8 cellular contexts compared by ENCODE assay signal in the genomic region with DNA sequence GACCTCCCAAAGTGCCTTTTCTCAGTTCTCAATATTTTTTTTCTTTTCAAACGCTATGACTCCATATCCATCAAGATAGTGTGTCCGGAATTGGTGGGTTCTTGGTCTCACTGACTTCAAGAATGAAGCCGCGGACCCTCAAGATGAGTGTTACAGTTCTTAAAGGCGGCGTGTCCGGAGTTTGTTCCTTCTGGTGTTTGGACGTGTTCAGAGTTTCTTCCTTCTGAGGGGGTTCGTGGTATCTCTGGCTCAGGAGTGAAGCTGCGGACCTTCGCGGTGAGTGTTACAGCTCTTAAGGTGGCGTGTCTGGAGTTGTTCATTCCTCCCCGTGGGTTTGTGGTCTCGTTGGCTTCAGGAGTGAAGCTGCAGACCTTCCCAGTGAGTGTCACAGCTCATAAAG.
A peak's percentile ranks its signal among the peaks of the same experiment; 100 is the strongest.
DNase-seq lines count a peak whose midpoint lies in the region; ATAC-seq, FAIRE-seq and TF ChIP-seq lines count a peak whose summit lies in the region.
"Not testable (repeated sequence)": the region's sequence is repeated elsewhere in the genome, so short reads cannot be mapped to it uniquely, and the experiment has no call there.

No MANE protein-coding gene starts in this region.

- not testable (repeated sequence) for H3K4ac ChIP-seq in mesenchymal stem cell (ENCODE audit: low read depth in 1 of 2, low read length in 2 of 2); neuronal stem cell (ENCODE audit: low read length)

- not testable (repeated sequence) for H3K9me3 ChIP-seq in Caco-2; astrocyte (ENCODE audit: insufficient read depth, low read depth, low read length); K562 (replicated peaks; ENCODE audit: control insufficient read depth, insufficient read depth, low read depth, low read length); right atrium auricular region; mesenchymal stem cell (ENCODE audit: control insufficient read depth, low read length); neural progenitor cell (ENCODE audit: low read depth); neuronal stem cell (replicated peaks in 1 of 2; ENCODE audit: control insufficient read depth in 2 of 2, insufficient read depth in 1 of 2, low read depth in 1 of 2, low read length in 2 of 2)

- ATAC-seq in K562 = not testable (repeated sequence)

- H4K20me1 ChIP-seq in astrocyte (ENCODE audit: insufficient read depth, low read length); K562 (replicated peaks; ENCODE audit: control insufficient read depth, insufficient read depth, low read length); neural progenitor cell (ENCODE audit: low read depth): not testable (repeated sequence)

- not testable (repeated sequence) for H3K18ac ChIP-seq in mesenchymal stem cell (ENCODE audit: low read depth in 1 of 2, low read length in 2 of 2); neuronal stem cell (ENCODE audit: low read length)

- H2AK5ac ChIP-seq in mesenchymal stem cell (ENCODE audit: low read length, severe bottlenecking) = not testable (repeated sequence)
- H2AK5ac ChIP-seq in neuronal stem cell (ENCODE audit: low read depth, low read length) = peak overlapping the region; percentile 32

- not testable (repeated sequence) for H2BK5ac ChIP-seq in mesenchymal stem cell (ENCODE audit: low read depth, low read length, poor library complexity, severe bottlenecking); neuronal stem cell (ENCODE audit: low read length)

- H3K27me3 Mint-ChIP-seq in Caco-2 (ENCODE audit: insufficient read depth, unreplicated experiment); astrocyte (ENCODE audit: low read depth, unreplicated experiment); nephron progenitor cell (ENCODE audit: low read depth, poor library complexity): not testable (repeated sequence)
- peaks cover 12% of the 10 kb centered on the region for H3K27me3 Mint-ChIP-seq in neural progenitor cell (ENCODE audit: insufficient read depth, low read depth)

- intact Hi-C loops in Caco-2 (cut with micrococcal nuclease; ENCODE audit: unreplicated experiment); K562 (cut with micrococcal nuclease): not testable (repeated sequence)

- not testable (repeated sequence) for H3K4me3 Mint-ChIP-seq in Caco-2 (ENCODE audit: unreplicated experiment); astrocyte (ENCODE audit: unreplicated experiment); nephron progenitor cell
- peak overlapping the region; percentile 41 for H3K4me3 Mint-ChIP-seq in neural progenitor cell

- POLR2A ChIA-PET in Caco-2 (lab: Charles Lee); K562 (lab: Yijun Ruan, JAX): not testable (repeated sequence)

- in situ Hi-C loops in K562 (cut with MboI) = not testable (repeated sequence)

- 65% methylated on average over 10 of the region's 15 CpGs for WGBS in K562 (ENCODE audit: insufficient coverage, low coverage, missing lambda C conversion rate)
- WGBS in mesenchymal stem cell = 97% methylated on average over 15 of the region's 15 CpGs
- no CpG with 5 or more reads among the region's 15 CpGs for WGBS in neuronal stem cell (ENCODE audit: extremely low coverage in 2 of 2, insufficient read length in 2 of 2, insufficient replicate concordance in 1 of 2), 2 donors

- H3K79me1 ChIP-seq in mesenchymal stem cell (replicated peaks; ENCODE audit: low read length, poor library complexity, severe bottlenecking); neuronal stem cell (ENCODE audit: low read depth, low read length): not testable (repeated sequence)

- FAIRE-seq in astrocyte (lab: Jason Lieb, UNC); K562 (lab: Jason Lieb, UNC): not testable (repeated sequence)

- not testable (repeated sequence) for H3K9ac ChIP-seq in astrocyte (ENCODE audit: low read length); K562 (ENCODE audit: insufficient read depth in 1 of 2, low read depth in 2 of 2, low read length in 2 of 2); mesenchymal stem cell (ENCODE audit: low read length); neural progenitor cell; neuronal stem cell (ENCODE audit: low read depth, low read length, poor library complexity)

- TF ChIP-seq EP300 in K562 (IDR thresholded peaks at IDR 0.05; ENCODE audit: low read length) = not testable (repeated sequence)

- H3K4me2 ChIP-seq in astrocyte (ENCODE audit: low read length); K562 (ENCODE audit: insufficient read depth, low read length); mesenchymal stem cell (ENCODE audit: low read length, poor library complexity, severe bottlenecking); neural progenitor cell; neuronal stem cell (ENCODE audit: insufficient read depth, low read length, poor library complexity, severe bottlenecking): not testable (repeated sequence)

- not testable (repeated sequence) for H2BK120ac ChIP-seq in mesenchymal stem cell (ENCODE audit: low read depth, low read length); neuronal stem cell (ENCODE audit: low read depth, low read length)

- H2BK15ac ChIP-seq in mesenchymal stem cell (ENCODE audit: low read depth, poor library complexity, severe bottlenecking) = peak overlapping the region; percentile 19
- H2BK15ac ChIP-seq in neuronal stem cell (ENCODE audit: low read length) = not testable (repeated sequence)

- not testable (repeated sequence) for H3K9me3 Mint-ChIP-seq in Caco-2 (ENCODE audit: unreplicated experiment); astrocyte (ENCODE audit: unreplicated experiment); neural progenitor cell
- H3K9me3 Mint-ChIP-seq in nephron progenitor cell = peaks cover 26% of the 10 kb centered on the region

- not testable (repeated sequence) for H3K79me2 ChIP-seq in astrocyte (ENCODE audit: insufficient read depth, low read length); K562 (ENCODE audit: control insufficient read depth, insufficient read depth, low read length); neural progenitor cell (ENCODE audit: low read depth)

- not testable (repeated sequence) for H3K4me3 ChIP-seq in Caco-2 (ENCODE audit: low read depth, low read length); astrocyte (ENCODE audit: insufficient read depth, low read depth, low read length); K562; right atrium auricular region; mesenchymal stem cell (ENCODE audit: insufficient read depth in 1 of 2, low read depth in 1 of 2, low read length in 2 of 2); neural progenitor cell; neuronal stem cell (ENCODE audit: low read length in 2 of 2)

- not testable (repeated sequence) for TF ChIP-seq CTCF in Caco-2 (IDR thresholded peaks at IDR 0.05; ENCODE audit: insufficient read depth in 1 of 2, low read depth in 1 of 2, low read length in 1 of 2, severe bottlenecking in 1 of 2, unreplicated experiment in 1 of 2); astrocyte (IDR thresholded peaks at IDR 0.05; ENCODE audit: insufficient read depth, low read depth, low read length); K562 (IDR thresholded peaks at IDR 0.05 in 2 of 3, conservative IDR thresholded peaks at IDR 0.05 in 1 of 3; ENCODE audit: insufficient read depth in 2 of 3, low read depth in 1 of 3, low read length in 3 of 3); right atrium auricular region (IDR thresholded peaks at IDR 0.05); nephron progenitor cell (IDR thresholded peaks at IDR 0.05); neural progenitor cell (IDR thresholded peaks at IDR 0.05)

- CTCF ChIA-PET in Caco-2 (lab: Charles Lee); K562 (lab: Yijun Ruan, JAX; ENCODE audit: low intra/inter-chr PET ratio): not testable (repeated sequence)

- not testable (repeated sequence) for H3K36me3 ChIP-seq in Caco-2 (ENCODE audit: control insufficient read depth, insufficient read depth, low read length); astrocyte (ENCODE audit: insufficient read depth, low read length); K562 (ENCODE audit: control insufficient read depth, insufficient read depth, low read length); right atrium auricular region; mesenchymal stem cell (ENCODE audit: control insufficient read depth in 1 of 2, insufficient read depth in 2 of 2, low read depth in 1 of 2, low read length in 2 of 2); neural progenitor cell; neuronal stem cell (replicated peaks in 1 of 2; ENCODE audit: control insufficient read depth in 2 of 2, insufficient read depth in 2 of 2, low read length in 2 of 2)

- BruUV-seq in Caco-2 (replicated peaks; lab: Mats Ljungman, UMichigan) (TSS peak; percentile 90), K562 (replicated peaks; lab: Mats Ljungman, UMichigan) (TSS peak; percentile 79)

- DNase-seq in Caco-2; astrocyte (ENCODE audit: low read depth); K562 (ENCODE audit: extremely low read depth in 1 of 4, low spot score in 3 of 4); mesenchymal stem cell; nephron progenitor cell; neural progenitor cell (ENCODE audit: low spot score); neuronal stem cell (ENCODE audit: low spot score): not testable (repeated sequence)
- DNase-seq in right atrium auricular region (ENCODE audit: low spot score) = peak; percentile 50

- H3K9me1 ChIP-seq in K562 (ENCODE audit: control insufficient read depth, insufficient read depth, low read length) = not testable (repeated sequence)

- H3K36me3 Mint-ChIP-seq in Caco-2 (ENCODE audit: insufficient read depth, unreplicated experiment); astrocyte (ENCODE audit: low read depth, unreplicated experiment); nephron progenitor cell (ENCODE audit: low read depth); neural progenitor cell: not testable (repeated sequence)

- not testable (repeated sequence) for H3K4me1 Mint-ChIP-seq in Caco-2 (ENCODE audit: low read depth, unreplicated experiment); astrocyte (ENCODE audit: low read depth, unreplicated experiment)
- H3K4me1 Mint-ChIP-seq in nephron progenitor cell (peaks cover 18% of the 10 kb centered on the region), neural progenitor cell (peaks cover 19% of the 10 kb centered on the region)

- H3K27me3 ChIP-seq in Caco-2 (replicated peaks; ENCODE audit: control insufficient read depth, insufficient read depth, low read length); astrocyte (ENCODE audit: insufficient read depth, low read length); K562 (ENCODE audit: control insufficient read depth in 2 of 2, insufficient read depth in 2 of 2, low read length in 2 of 2); right atrium auricular region; mesenchymal stem cell (ENCODE audit: control insufficient read depth in 1 of 2, insufficient read depth in 1 of 2, low read length in 2 of 2); neural progenitor cell; neuronal stem cell (ENCODE audit: control insufficient read depth in 3 of 3, insufficient read depth in 3 of 3, low read depth in 1 of 3, low read length in 3 of 3): not testable (repeated sequence)

- TF ChIP-seq RAD21 in K562 (CRISPR knock-in tag; conservative IDR thresholded peaks at IDR 0.05 in 1 of 2, IDR thresholded peaks at IDR 0.05 in 1 of 2) = not testable (repeated sequence)

- not testable (repeated sequence) for H3K14ac ChIP-seq in mesenchymal stem cell (ENCODE audit: low read length in 2 of 2); neuronal stem cell (ENCODE audit: low read length)

- not testable (repeated sequence) for H3K4me1 ChIP-seq in Caco-2; astrocyte (ENCODE audit: insufficient read depth, low read length); K562 (replicated peaks in 1 of 2; ENCODE audit: control insufficient read depth in 2 of 2, insufficient read depth in 2 of 2, low read length in 2 of 2); mesenchymal stem cell (ENCODE audit: control insufficient read depth, insufficient read depth, low read depth, low read length); neuronal stem cell (ENCODE audit: control insufficient read depth in 2 of 2, insufficient read depth in 1 of 2, low read depth in 1 of 2, low read length in 2 of 2)
- H3K4me1 ChIP-seq in right atrium auricular region (peaks cover 0 to 15% of the 10 kb centered on the region in 2 donors), neural progenitor cell (peaks cover 13% of the 10 kb centered on the region)

- H2BK12ac ChIP-seq in mesenchymal stem cell (ENCODE audit: low read length in 2 of 2); neuronal stem cell (ENCODE audit: low read length): not testable (repeated sequence)

- H3K27ac ChIP-seq in astrocyte (ENCODE audit: low read depth, low read length); K562 (ENCODE audit: extremely low read depth, low read depth, low read length); right atrium auricular region; mesenchymal stem cell (ENCODE audit: low read length, poor library complexity, severe bottlenecking); neural progenitor cell; neuronal stem cell (replicated peaks; ENCODE audit: low read length): not testable (repeated sequence)

- H2AFZ ChIP-seq in astrocyte (ENCODE audit: low read depth, low read length); mesenchymal stem cell (ENCODE audit: low read depth, low read length); neural progenitor cell (replicated peaks); neuronal stem cell (ENCODE audit: low read length): not testable (repeated sequence)
- H2AFZ ChIP-seq in K562 (ENCODE audit: low read depth, low read length) = 0 out of 2 replicates have a peak overlapping the region, but pooled peaks have one; percentile 32

- H3K23ac ChIP-seq in mesenchymal stem cell (ENCODE audit: low read length in 2 of 2); neuronal stem cell (ENCODE audit: low read depth, low read length, poor library complexity): not testable (repeated sequence)

- TF ChIP-seq POLR2A in K562 (conservative IDR thresholded peaks at IDR 0.05) = not testable (repeated sequence)

- H3F3A ChIP-seq in neural progenitor cell (ENCODE audit: low read depth) = peaks cover 13% of the 10 kb centered on the region

- not testable (repeated sequence) for H3K27ac Mint-ChIP-seq in Caco-2 (ENCODE audit: unreplicated experiment); neural progenitor cell
- H3K27ac Mint-ChIP-seq in astrocyte (ENCODE audit: unreplicated experiment) = peak overlapping the region; percentile 3
- H3K27ac Mint-ChIP-seq in nephron progenitor cell = peak overlapping the region; percentile 79

- not testable (repeated sequence) for H4K91ac ChIP-seq in mesenchymal stem cell (ENCODE audit: low read length); neuronal stem cell (ENCODE audit: low read depth, low read length, poor library complexity)

- H4K8ac ChIP-seq in mesenchymal stem cell (ENCODE audit: low read length); neuronal stem cell (ENCODE audit: low read depth, low read length): not testable (repeated sequence)
